ENCODE assay signal across 8 cellular contexts in genomic region chr10:84665883-84666463, GRCh38.
DNase-seq lines count a peak whose midpoint lies in the region; ATAC-seq and TF ChIP-seq lines count a peak whose summit lies in the region.

No MANE protein-coding gene starts in this region.

- no CpG with 5 or more reads among the region's 9 CpGs for WGBS in trophoblast cell (ENCODE audit: extremely low coverage, insufficient coverage, insufficient read length)

- DNase-seq in AG04450 (ENCODE audit: low read depth, low spot score) (no peak), trophoblast cell (peak; percentile 22 to 59), hepatic stellate cell (ENCODE audit: low spot score) (no peak), left ventricle myocardium superior (no peak)
- DNase-seq in activated CD4-positive, alpha-beta T cell treated with anti-CD3 and anti-CD28 coated beads, Interleukin-2, amount 10 ng/mL, durations not matched to agents 7 days and 5 days = peak; percentile 18
- no peak for DNase-seq in naive thymus-derived CD8-positive, alpha-beta T cell

- H3K4me2 ChIP-seq in trophoblast cell (ENCODE audit: low read length) = no peak overlapping the region

- H3K18ac ChIP-seq in trophoblast cell (ENCODE audit: low read length) = no peak overlapping the region

- H3K27me3 Mint-ChIP-seq in activated CD4-positive, alpha-beta T cell treated with anti-CD3 and anti-CD28 coated beads, Interleukin-2, amount 10 ng/mL, durations not matched to agents 7 days and 5 days = no peaks in the 10 kb centered on the region
- H3K27me3 Mint-ChIP-seq in naive thymus-derived CD8-positive, alpha-beta T cell = peaks cover 0 to 14% (median 3%) of the 10 kb centered on the region in 5 donors

- peak; percentile 87 for ATAC-seq in GM18868 (IDR thresholded peaks at IDR 0.05; ENCODE audit: unreplicated experiment)
- ATAC-seq in HG03460 (IDR thresholded peaks at IDR 0.05; ENCODE audit: unreplicated experiment) = peak; percentile 67
- no peak for ATAC-seq in naive thymus-derived CD8-positive, alpha-beta T cell
- no peak for ATAC-seq in left ventricle myocardium superior

- no peaks in the 10 kb centered on the region for H3K4me1 ChIP-seq in trophoblast cell (ENCODE audit: control insufficient read depth in 1 of 2, insufficient read depth in 2 of 2, low read length in 2 of 2)

- H3K27me3 ChIP-seq in AG04450 (ENCODE audit: control insufficient read depth, insufficient read depth, low read length) (no peaks in the 10 kb centered on the region), trophoblast cell (ENCODE audit: insufficient read depth, low read length) (no peaks in the 10 kb centered on the region)

- no peak overlapping the region for H2BK120ac ChIP-seq in trophoblast cell (ENCODE audit: insufficient read depth, low read length, poor library complexity)

- no peaks in the 10 kb centered on the region for H3K9me3 Mint-ChIP-seq in activated CD4-positive, alpha-beta T cell treated with anti-CD3 and anti-CD28 coated beads, Interleukin-2, amount 10 ng/mL, durations not matched to agents 7 days and 5 days
- H3K9me3 Mint-ChIP-seq in naive thymus-derived CD8-positive, alpha-beta T cell = no peaks in the 10 kb centered on the region

- H4K91ac ChIP-seq in trophoblast cell (ENCODE audit: low read depth, low read length) = no peak overlapping the region

- H3K4me3 ChIP-seq in AG04450 (ENCODE audit: low read depth, low read length) (no peak overlapping the region), trophoblast cell (ENCODE audit: low read depth, low read length) (no peak overlapping the region)

- H3K27ac ChIP-seq in AG04450 (ENCODE audit: low read depth, low read length) = no peak overlapping the region
- no peak overlapping the region for H3K27ac ChIP-seq in trophoblast cell (ENCODE audit: low read depth, low read length)

- H2AFZ ChIP-seq in trophoblast cell (ENCODE audit: insufficient read depth, low read length, poor library complexity) = no peak overlapping the region

- H3K27ac Mint-ChIP-seq in activated CD4-positive, alpha-beta T cell treated with anti-CD3 and anti-CD28 coated beads, Interleukin-2, amount 10 ng/mL, durations not matched to agents 7 days and 5 days = no peak overlapping the region
- H3K27ac Mint-ChIP-seq in naive thymus-derived CD8-positive, alpha-beta T cell = peak overlapping the region in 1 of 10 donors; percentile 50

- no peak overlapping the region for H2BK5ac ChIP-seq in trophoblast cell (ENCODE audit: low read depth, low read length, poor library complexity)

- no peak overlapping the region for H3K14ac ChIP-seq in trophoblast cell (ENCODE audit: low read length)

- H3K9me3 ChIP-seq in AG04450 (ENCODE audit: control insufficient read depth, insufficient read depth, low read length) (peaks cover 10% of the 10 kb centered on the region), trophoblast cell (ENCODE audit: insufficient read depth, low read depth, low read length) (no peaks in the 10 kb centered on the region)

- no peaks in the 10 kb centered on the region for H3K79me2 ChIP-seq in trophoblast cell (ENCODE audit: control insufficient read depth, insufficient read depth, low read length, poor library complexity)

- no peak overlapping the region for H3K23ac ChIP-seq in trophoblast cell (ENCODE audit: low read length)

- H3K4me3 Mint-ChIP-seq in activated CD4-positive, alpha-beta T cell treated with anti-CD3 and anti-CD28 coated beads, Interleukin-2, amount 10 ng/mL, durations not matched to agents 7 days and 5 days = no peak overlapping the region
- no peak overlapping the region for H3K4me3 Mint-ChIP-seq in naive thymus-derived CD8-positive, alpha-beta T cell

- H3K9ac ChIP-seq in trophoblast cell (ENCODE audit: low read length) = no peak overlapping the region

- H3K36me3 ChIP-seq in trophoblast cell (ENCODE audit: control insufficient read depth in 1 of 2, insufficient read depth in 2 of 2, low read length in 2 of 2) = no peaks in the 10 kb centered on the region

- H3K36me3 Mint-ChIP-seq in activated CD4-positive, alpha-beta T cell treated with anti-CD3 and anti-CD28 coated beads, Interleukin-2, amount 10 ng/mL, durations not matched to agents 7 days and 5 days (ENCODE audit: low read depth) = no peaks in the 10 kb centered on the region
- no peaks in the 10 kb centered on the region for H3K36me3 Mint-ChIP-seq in naive thymus-derived CD8-positive, alpha-beta T cell

- TF ChIP-seq CTCF in AG04450 (IDR thresholded peaks at IDR 0.05; ENCODE audit: low read depth, low read length) = 0 out of 2 replicates have a peak, but pooled peaks have one; percentile 9

- no peak overlapping the region for H2AK5ac ChIP-seq in trophoblast cell (ENCODE audit: low read length)

- intact Hi-C loops in left ventricle myocardium superior (cut with micrococcal nuclease) = no loop called here

- CTCF ChIA-PET in AG04450 (lab: Charles Lee) = no interaction called here
- CTCF ChIA-PET in activated CD4-positive, alpha-beta T cell treated with anti-CD3 and anti-CD28 coated beads, Interleukin-2, amount 10 ng/mL, durations not matched to agents 7 days and 5 days (lab: Charles Lee) = no interaction called here

- POLR2A ChIA-PET in AG04450 (lab: Yijun Ruan, JAX) = no interaction called here
- POLR2A ChIA-PET in activated CD4-positive, alpha-beta T cell treated with anti-CD3 and anti-CD28 coated beads, Interleukin-2, amount 10 ng/mL, durations not matched to agents 7 days and 5 days (lab: Charles Lee) = no interaction called here
- POLR2A ChIA-PET in naive thymus-derived CD8-positive, alpha-beta T cell (lab: Charles Lee) = no interaction called here

- no peak overlapping the region for H2BK12ac ChIP-seq in trophoblast cell (ENCODE audit: low read length)

- peaks cover 2% of the 10 kb centered on the region for H3K4me1 Mint-ChIP-seq in activated CD4-positive, alpha-beta T cell treated with anti-CD3 and anti-CD28 coated beads, Interleukin-2, amount 10 ng/mL, durations not matched to agents 7 days and 5 days
- no peaks in the 10 kb centered on the region for H3K4me1 Mint-ChIP-seq in naive thymus-derived CD8-positive, alpha-beta T cell

- no peak overlapping the region for H3K4ac ChIP-seq in trophoblast cell (ENCODE audit: low read depth, low read length)

- no peak overlapping the region for H4K8ac ChIP-seq in trophoblast cell (ENCODE audit: low read depth, low read length)

- H4K12ac ChIP-seq in trophoblast cell (ENCODE audit: low read depth, low read length) = no peak overlapping the region

- H3K79me1 ChIP-seq in trophoblast cell (ENCODE audit: low read length) = no peaks in the 10 kb centered on the region

Comparison
In these comparisons a context has a peak if more than half of its experiments do, and no peak if none do; other contexts are left out.
1. DNase-seq: peak in activated CD4-positive, alpha-beta T cell treated with anti-CD3 and anti-CD28 coated beads, Interleukin-2, amount 10 ng/mL, durations not matched to agents 7 days and 5 days (single experiment) and trophoblast cell (2 of 2); none in AG04450 (single experiment), hepatic stellate cell (single experiment), naive thymus-derived CD8-positive, alpha-beta T cell (0 of 10) and left ventricle myocardium superior (single experiment).
2. ATAC-seq: peak in GM18868 (single experiment) and HG03460 (single experiment); none in naive thymus-derived CD8-positive, alpha-beta T cell (0 of 2) and left ventricle myocardium superior (single experiment).